8 cellular contexts compared by ENCODE assay signal in genomic region chrX:18873189-18873791, GRCh38.
DNase-seq lines count a peak whose midpoint lies in the region; ATAC-seq lines count a peak whose summit lies in the region.

No MANE protein-coding gene starts in this region.

- no peaks in the 10 kb centered on the region for H3K4me1 ChIP-seq in CD4-positive, CD25-positive, alpha-beta regulatory T cell (ENCODE audit: control insufficient read depth, insufficient read depth, low read length, poor library complexity, severe bottlenecking)

- no peak for DNase-seq in CD4-positive, CD25-positive, alpha-beta regulatory T cell
- DNase-seq in NCI-H2227 (lab: John Stamatoyannopoulos, UW; ENCODE audit: unreplicated experiment) (peak; percentile 57), occipital lobe (lab: John Stamatoyannopoulos, UW) (peak; percentile 24), NCI-H1436 (lab: John Stamatoyannopoulos, UW) (no peak), DMS53 (lab: John Stamatoyannopoulos, UW) (no peak)
- no peak for DNase-seq in central memory CD8-positive, alpha-beta T cell (ENCODE audit: low spot score in 2 of 2)

- no peaks in the 10 kb centered on the region for H3K9me3 ChIP-seq in CD4-positive, CD25-positive, alpha-beta regulatory T cell (ENCODE audit: control insufficient read depth in 2 of 2, low read length in 2 of 2)

- no peaks in the 10 kb centered on the region for H3K36me3 ChIP-seq in CD4-positive, CD25-positive, alpha-beta regulatory T cell (ENCODE audit: control insufficient read depth, insufficient read depth, low read length)

- H3K4me1 Mint-ChIP-seq in CD4-positive, CD25-positive, alpha-beta regulatory T cell = no peaks in the 10 kb centered on the region
- H3K4me1 Mint-ChIP-seq in central memory CD8-positive, alpha-beta T cell = peaks cover 7% of the 10 kb centered on the region

- peak overlapping the region in 3 of 4 donors; percentile 26 to 63 (median 52) for H3K4me3 Mint-ChIP-seq in CD4-positive, CD25-positive, alpha-beta regulatory T cell
- peak overlapping the region; percentile 67 for H3K4me3 Mint-ChIP-seq in central memory CD8-positive, alpha-beta T cell

- H3K27me3 Mint-ChIP-seq in CD4-positive, CD25-positive, alpha-beta regulatory T cell = peaks cover 4% of the 10 kb centered on the region
- H3K27me3 Mint-ChIP-seq in central memory CD8-positive, alpha-beta T cell = peaks cover 23% of the 10 kb centered on the region

- no peaks in the 10 kb centered on the region for H3K27me3 ChIP-seq in CD4-positive, CD25-positive, alpha-beta regulatory T cell (ENCODE audit: control insufficient read depth, insufficient read depth, low read length)

- no peaks in the 10 kb centered on the region for H3K36me3 Mint-ChIP-seq in CD4-positive, CD25-positive, alpha-beta regulatory T cell
- H3K36me3 Mint-ChIP-seq in central memory CD8-positive, alpha-beta T cell (ENCODE audit: insufficient read depth) = peaks cover 1% of the 10 kb centered on the region

- H3K27ac ChIP-seq in CD4-positive, CD25-positive, alpha-beta regulatory T cell (ENCODE audit: insufficient read depth, low read length, poor library complexity, severe bottlenecking) = no peak overlapping the region

- ATAC-seq in CD4-positive, CD25-positive, alpha-beta regulatory T cell (ENCODE audit: low read depth in 2 of 2) = no peak
- ATAC-seq in central memory CD8-positive, alpha-beta T cell (replicated peaks; ENCODE audit: extremely low read depth, poor library complexity, severe bottlenecking) = no peak
- ATAC-seq in HG03342 (IDR thresholded peaks at IDR 0.05; ENCODE audit: unreplicated experiment) = no peak
- no peak for ATAC-seq in HG03175 (IDR thresholded peaks at IDR 0.05; ENCODE audit: unreplicated experiment)

- H3K4me3 ChIP-seq in CD4-positive, CD25-positive, alpha-beta regulatory T cell (ENCODE audit: low read depth, low read length) = no peak overlapping the region

- peaks cover 0 to 2% (median 0%) of the 10 kb centered on the region in 7 donors for H3K9me3 Mint-ChIP-seq in CD4-positive, CD25-positive, alpha-beta regulatory T cell
- H3K9me3 Mint-ChIP-seq in central memory CD8-positive, alpha-beta T cell = no peaks in the 10 kb centered on the region

- H3K27ac Mint-ChIP-seq in CD4-positive, CD25-positive, alpha-beta regulatory T cell = peak overlapping the region in 1 of 3 donors; percentile 14
- peak overlapping the region; percentile 72 for H3K27ac Mint-ChIP-seq in central memory CD8-positive, alpha-beta T cell (ENCODE audit: low read depth)

Comparison
In these comparisons a context has a peak if more than half of its experiments do, and no peak if none do; other contexts are left out.
1. DNase-seq: peak in NCI-H2227 (single experiment) and occipital lobe (single experiment); none in CD4-positive, CD25-positive, alpha-beta regulatory T cell (0 of 3), central memory CD8-positive, alpha-beta T cell (0 of 2), NCI-H1436 (single experiment) and DMS53 (single experiment).